ENCODE assay signal across 13 cellular contexts in genomic region chr12:79692860-79693605, GRCh38. TPM values are rescaled to one million over a fixed set of nuclear protein-coding genes. Genes with fewer than 3 reads are reported as not detected.
DNase-seq lines count a peak whose midpoint lies in the region; ATAC-seq and TF ChIP-seq lines count a peak whose summit lies in the region.
"Had no signal": no experiment of that assay in that cellular context is flagged by ENCODE, and none has a peak within 500 bp of the region (broad histone marks: within the 10 kb centered on the region; RNA-seq: fewer than 3 reads in every experiment).

No MANE protein-coding gene starts in this region.

- peak overlapping the region; percentile 93 for H3K27ac Mint-ChIP-seq in Calu3 (ENCODE audit: unreplicated experiment)
- H3K27ac Mint-ChIP-seq in osteocyte (ENCODE audit: unreplicated experiment): peak overlapping the region; percentile 93
- no peak overlapping the region for H3K27ac Mint-ChIP-seq in activated CD8-positive, alpha-beta T cell treated with anti-CD3 and anti-CD28 coated beads for 36 hours
- no peak overlapping the region for H3K27ac Mint-ChIP-seq in immature natural killer cell
- H3K27ac Mint-ChIP-seq: activated naive CD8-positive, alpha-beta T cell; CD4-positive, alpha-beta memory T cell had no signal

- peaks cover 1% of the 10 kb centered on the region; the same call in 1 of the 2 replicates for H4K20me1 ChIP-seq in PC-3 (ENCODE audit: low read length)

- H3K36me3 Mint-ChIP-seq in Calu3 (ENCODE audit: insufficient read depth, unreplicated experiment): peaks cover 46% of the 10 kb centered on the region
- H3K36me3 Mint-ChIP-seq in osteocyte (ENCODE audit: unreplicated experiment): peaks cover 10% of the 10 kb centered on the region
- H3K36me3 Mint-ChIP-seq in activated CD8-positive, alpha-beta T cell treated with anti-CD3 and anti-CD28 coated beads for 36 hours (ENCODE audit: low read depth): no peaks in the 10 kb centered on the region
- no peaks in the 10 kb centered on the region for H3K36me3 Mint-ChIP-seq in immature natural killer cell
- H3K36me3 Mint-ChIP-seq: activated naive CD8-positive, alpha-beta T cell; CD4-positive, alpha-beta memory T cell had no signal

- peaks cover 24% of the 10 kb centered on the region for H3K4me1 ChIP-seq in PC-3 (ENCODE audit: insufficient read depth, low read length)
- H3K4me1 ChIP-seq: Peyer's patch had no signal

- peak overlapping the region; percentile 82 for H3K27ac ChIP-seq in PC-3 (ENCODE audit: low read length)
- H3K27ac ChIP-seq: ovary had no signal

- H3K79me2 ChIP-seq in PC-3 (ENCODE audit: low read length): peaks cover 23% of the 10 kb centered on the region

- H3K27me3 Mint-ChIP-seq in Calu3 (ENCODE audit: unreplicated experiment) (no peaks in the 10 kb centered on the region), osteocyte (ENCODE audit: unreplicated experiment) (no peaks in the 10 kb centered on the region), immature natural killer cell (ENCODE audit: low read depth in 3 of 3) (peaks cover 8 to 17% (median 17%) of the 10 kb centered on the region in 3 donors)
- H3K27me3 Mint-ChIP-seq in activated CD8-positive, alpha-beta T cell treated with anti-CD3 and anti-CD28 coated beads for 36 hours: peaks cover 46% of the 10 kb centered on the region

- peak overlapping the region; percentile 75 for H3K4me3 Mint-ChIP-seq in Calu3 (ENCODE audit: low read depth, unreplicated experiment)
- peak overlapping the region; percentile 87 for H3K4me3 Mint-ChIP-seq in osteocyte (ENCODE audit: unreplicated experiment)
- no peak overlapping the region for H3K4me3 Mint-ChIP-seq in activated CD8-positive, alpha-beta T cell treated with anti-CD3 and anti-CD28 coated beads for 36 hours
- H3K4me3 Mint-ChIP-seq in immature natural killer cell: peak overlapping the region in 1 of 5 donors; percentile 1

- H3K4me1 Mint-ChIP-seq in Calu3 (ENCODE audit: low read depth, unreplicated experiment) (peaks cover 33% of the 10 kb centered on the region), osteocyte (ENCODE audit: unreplicated experiment) (peaks cover 20% of the 10 kb centered on the region), immature natural killer cell (peaks cover 15 to 20% of the 10 kb centered on the region in 2 donors)
- peaks cover 8% of the 10 kb centered on the region for H3K4me1 Mint-ChIP-seq in activated CD8-positive, alpha-beta T cell treated with anti-CD3 and anti-CD28 coated beads for 36 hours (ENCODE audit: low read depth)

- peak overlapping the region; percentile 56 for H2AFZ ChIP-seq in PC-3 (ENCODE audit: low read length)

- POLR2A ChIA-PET in PC-3 (lab: Charles Lee; ENCODE audit: unreplicated experiment): interaction anchor here (0.6 to 0.7 kb wide), 2 partner anchors 127 to 130 kb away, joined by 5 to 6 read pairs; no protein-coding TSS in a partner anchor
- POLR2A ChIA-PET in activated CD8-positive, alpha-beta T cell treated with anti-CD3 and anti-CD28 coated beads for 36 hours (lab: Charles Lee): interaction anchor here (0.5 kb wide), 1 partner anchor 315 kb away, joined by 3 read pairs; no protein-coding TSS in a partner anchor

- no peaks in the 10 kb centered on the region for H3K36me3 ChIP-seq in PC-3 (ENCODE audit: low read depth, low read length)
- H3K36me3 ChIP-seq: ovary, Peyer's patch had no signal

- no peaks in the 10 kb centered on the region for H3F3A ChIP-seq in PC-3 (ENCODE audit: low read length, unreplicated experiment)

- no peaks in the 10 kb centered on the region for H3K9me2 ChIP-seq in PC-3 (replicated peaks; ENCODE audit: low read length)

- H3K4me3 ChIP-seq in PC-3 (ENCODE audit: low read length) (peak overlapping the region; percentile 68), epithelial cell of esophagus (ENCODE audit: low read length) (peak overlapping the region; percentile 65)
- H3K4me3 ChIP-seq: ovary had no signal

- peak overlapping the region; percentile 93 for H3K4me2 ChIP-seq in PC-3 (ENCODE audit: low read length)

- ATAC-seq in PC-3: no peak
- ATAC-seq in activated CD8-positive, alpha-beta T cell treated with anti-CD3 and anti-CD28 coated beads for 36 hours: no peak

- CTCF ChIA-PET in Calu3 (lab: Charles Lee) (interaction anchor here (0.6 to 1.3 kb wide), 4 partner anchors 11 to 859 kb away, joined by 3 to 7 read pairs (median 3); no protein-coding TSS in a partner anchor), PC-3 (lab: Charles Lee) (interaction anchor here (0.7 kb wide), 1 partner anchor 273 kb away, joined by 4 read pairs; no protein-coding TSS in a partner anchor)
- CTCF ChIA-PET in activated CD8-positive, alpha-beta T cell treated with anti-CD3 and anti-CD28 coated beads for 36 hours (lab: Charles Lee): no interaction called here

- BruUV-seq in Calu3 (replicated peaks; lab: Mats Ljungman, UMichigan): no TSS peak
- BruUV-seq in PC-3 (replicated peaks; lab: Mats Ljungman, UMichigan): no TSS peak

- no peaks in the 10 kb centered on the region for H3K27me3 ChIP-seq in PC-3 (ENCODE audit: low read length)
- H3K27me3 ChIP-seq: ovary, Peyer's patch had no signal

- no peak for DNase-seq in Calu3
- DNase-seq in PC-3: peak; percentile 71
- peak; percentile 81 for DNase-seq in epithelial cell of esophagus (ENCODE audit: low read depth)
- no peak for DNase-seq in osteocyte (ENCODE audit: extremely low spot score, unreplicated experiment)
- no peak for DNase-seq in activated CD8-positive, alpha-beta T cell treated with anti-CD3 and anti-CD28 coated beads for 36 hours
- no peak for DNase-seq in midbrain (lab: John Stamatoyannopoulos, UW)
- no peak for DNase-seq in NCI-H1105 (lab: John Stamatoyannopoulos, UW)
- no peak for DNase-seq in immature natural killer cell
- DNase-seq: CD4-positive, alpha-beta memory T cell; head of caudate nucleus; ovary; Peyer's patch had no signal

- peak overlapping the region; percentile 67; the same call in 1 of the 2 replicates for H3K9ac ChIP-seq in PC-3 (ENCODE audit: low read length)

- TF ChIP-seq CTCF in Calu3 (IDR thresholded peaks at IDR 0.05; ENCODE audit: unreplicated experiment) (no peak), PC-3 (conservative IDR thresholded peaks at IDR 0.05; ENCODE audit: low read depth, low read length) (no peak), epithelial cell of esophagus (IDR thresholded peaks at IDR 0.05; ENCODE audit: insufficient read depth, low read depth, low read length, missing control alignments) (no peak), osteocyte (IDR thresholded peaks at IDR 0.05) (no peak)
- TF ChIP-seq CTCF in activated CD8-positive, alpha-beta T cell treated with anti-CD3 and anti-CD28 coated beads for 36 hours (IDR thresholded peaks at IDR 0.05): no peak

- H3K9me3 Mint-ChIP-seq in Calu3 (ENCODE audit: low read depth, unreplicated experiment): no peaks in the 10 kb centered on the region
- H3K9me3 Mint-ChIP-seq in osteocyte (ENCODE audit: unreplicated experiment): no peaks in the 10 kb centered on the region
- no peaks in the 10 kb centered on the region for H3K9me3 Mint-ChIP-seq in activated CD8-positive, alpha-beta T cell treated with anti-CD3 and anti-CD28 coated beads for 36 hours
- peaks cover 0 to 5% (median 0%) of the 10 kb centered on the region in 6 donors for H3K9me3 Mint-ChIP-seq in immature natural killer cell

- no peaks in the 10 kb centered on the region for H3K9me3 ChIP-seq in PC-3 (ENCODE audit: low read length)
- H3K9me3 ChIP-seq: ovary, Peyer's patch had no signal

- intact Hi-C loops in Calu3 (cut with micrococcal nuclease; ENCODE audit: unreplicated experiment): loop anchor here (2.0 kb wide), 2 partner anchors 138 to 272 kb away; no protein-coding TSS in a partner anchor
- intact Hi-C loops in PC-3 (cut with micrococcal nuclease): loop anchor here (1.0 to 5.0 kb wide), 2 partner anchors 45 to 494 kb away; no protein-coding TSS in a partner anchor
- intact Hi-C loops in activated CD8-positive, alpha-beta T cell treated with anti-CD3 and anti-CD28 coated beads for 36 hours (cut with micrococcal nuclease): no loop called here

RNA-seq across cellular contexts. Expression of gene PAWR, which starts 2.3 kb away (rescaled TPM):
- total RNA-seq in Calu3 (2022): 172 and 204 TPM in 2 replicates
- 141 and 214 TPM in 2 replicates for total RNA-seq in PC-3 (2014; rRNA removed)
- total RNA-seq in osteocyte: 184 and 213 TPM in 2 replicates
- 1 to 10 TPM; 5.5 to 5.8 TPM for total RNA-seq in activated CD8-positive, alpha-beta T cell treated with anti-CD3 and anti-CD28 coated beads for 36 hours
- 1 to 10 TPM; 1.3 to 4.4 (median 2.7) TPM for polyA plus RNA-seq in immature natural killer cell

Comparison
In these comparisons a context has a peak if more than half of its experiments do, and no peak if none do; other contexts are left out.
1. DNase-seq: peak in PC-3 (single experiment) and epithelial cell of esophagus (single experiment); none in Calu3 (single experiment), osteocyte (single experiment), activated CD8-positive, alpha-beta T cell treated with anti-CD3 and anti-CD28 coated beads for 36 hours (single experiment), midbrain (single experiment), NCI-H1105 (single experiment) and immature natural killer cell (0 of 3).
2. H3K27ac Mint-ChIP-seq: peak in Calu3 (single experiment) and osteocyte (single experiment); none in activated CD8-positive, alpha-beta T cell treated with anti-CD3 and anti-CD28 coated beads for 36 hours (single experiment) and immature natural killer cell (0 of 6).
3. RNA of gene PAWR, which starts 2.3 kb away (total RNA-seq): 184 to 213 TPM in osteocyte, 172 to 204 TPM in Calu3 and 141 to 214 TPM in PC-3; 5.5 to 5.8 TPM in activated CD8-positive, alpha-beta T cell treated with anti-CD3 and anti-CD28 coated beads for 36 hours; every median in the first group is over 10 times any median in the second.